8 cellular contexts compared by ENCODE assay signal in the genomic region with DNA sequence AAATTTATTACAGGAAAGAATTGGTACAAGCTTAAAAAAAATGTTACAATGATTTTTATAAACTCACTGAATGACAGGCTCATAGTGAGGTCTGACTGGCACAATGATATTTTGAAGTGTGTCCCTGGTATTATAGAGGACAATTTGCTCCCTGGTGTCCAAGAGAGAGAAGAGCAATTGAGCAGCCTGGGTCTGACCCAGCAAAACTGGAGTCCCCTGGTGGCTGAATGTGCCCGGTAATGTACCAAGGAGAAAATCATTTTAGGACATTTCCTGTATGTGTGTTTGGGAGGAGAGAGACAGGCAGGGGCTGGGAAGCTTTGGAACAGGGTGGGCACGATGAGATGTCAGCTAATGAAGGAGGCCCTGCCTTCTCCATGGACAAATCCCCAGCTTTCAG.
DNase-seq lines count a peak whose midpoint lies in the region; ATAC-seq and TF ChIP-seq lines count a peak whose summit lies in the region.

No MANE protein-coding gene starts in this region.

- no peaks in the 10 kb centered on the region for H3K4me1 Mint-ChIP-seq in activated T-helper 1 cell treated with anti-CD3 and anti-CD28 coated beads, Interleukin-12 subunit alpha, Interleukin-12 subunit beta, Interleukin-2, Interleukin-4 antibody, amounts not matched to agents 30 ng/mL and 10 ng/mL and 1 ng/mL, durations not matched to agents 14 hours and 24 hours and 36 hours (ENCODE audit: low read depth)
- H3K4me1 Mint-ChIP-seq in stimulated activated memory B cell treated with anti-CD40 and anti-IgM and Interleukin-4, amounts not matched to agents 10 μg/mL and 1 μg/mL and 100 μg/mL, for 72 hours, result peaks cover 10% of the 10 kb centered on the region
- H3K4me1 Mint-ChIP-seq in activated T-helper 17 cell treated with anti-CD3 and anti-CD28 coated beads, Interleukin-2, amount 50 U/mL, for 72 hours, result no peaks in the 10 kb centered on the region

- TF ChIP-seq CTCF in astrocyte of the cerebellum (IDR thresholded peaks at IDR 0.05; ENCODE audit: low read depth, low read length, missing control alignments), result peak; percentile 74

- no peaks in the 10 kb centered on the region for H3K9me3 Mint-ChIP-seq in activated T-helper 1 cell treated with anti-CD3 and anti-CD28 coated beads, Interleukin-12 subunit alpha, Interleukin-12 subunit beta, Interleukin-2, Interleukin-4 antibody, amounts not matched to agents 30 ng/mL and 10 ng/mL and 1 ng/mL, durations not matched to agents 14 hours and 24 hours and 36 hours
- no peaks in the 10 kb centered on the region for H3K9me3 Mint-ChIP-seq in stimulated activated memory B cell treated with anti-CD40 and anti-IgM and Interleukin-4, amounts not matched to agents 10 μg/mL and 1 μg/mL and 100 μg/mL, for 72 hours
- H3K9me3 Mint-ChIP-seq in activated T-helper 17 cell treated with anti-CD3 and anti-CD28 coated beads, Interleukin-2, amount 50 U/mL, for 72 hours, result no peaks in the 10 kb centered on the region

- DNase-seq in DMS153 treated with DMSO at 0.1 percent for 48 hours (lab: John Stamatoyannopoulos, UW; ENCODE audit: unreplicated experiment) (peak; percentile 29), LoVo (ENCODE audit: low spot score) (peak; percentile 46), astrocyte of the cerebellum (ENCODE audit: low read depth) (no peak), kidney glomerular epithelial cell (lab: John Stamatoyannopoulos, UW) (peak; percentile 29)
- DNase-seq in activated T-helper 1 cell treated with anti-CD3 and anti-CD28 coated beads, Interleukin-12 subunit alpha, Interleukin-12 subunit beta, Interleukin-2, Interleukin-4 antibody, amounts not matched to agents 30 ng/mL and 10 ng/mL and 1 ng/mL, durations not matched to agents 14 hours and 24 hours and 36 hours (ENCODE audit: low spot score), result no peak
- DNase-seq in activated CD4-positive, alpha-beta T cell treated with anti-CD3 and anti-CD28 coated beads for 1 hour, result no peak

- no peak for ATAC-seq in stimulated activated memory B cell treated with anti-CD40 and anti-IgM and Interleukin-4, amounts not matched to agents 10 μg/mL and 1 μg/mL and 100 μg/mL, for 72 hours
- ATAC-seq in activated T-helper 17 cell treated with anti-CD3 and anti-CD28 coated beads, Interleukin-2, amount 50 U/mL, for 72 hours (replicated peaks), result no peak

- H3K4me3 ChIP-seq in astrocyte of the cerebellum (ENCODE audit: low read depth, low read length), result no peak overlapping the region

- peaks cover 21% of the 10 kb centered on the region for H3K27me3 Mint-ChIP-seq in activated T-helper 1 cell treated with anti-CD3 and anti-CD28 coated beads, Interleukin-12 subunit alpha, Interleukin-12 subunit beta, Interleukin-2, Interleukin-4 antibody, amounts not matched to agents 30 ng/mL and 10 ng/mL and 1 ng/mL, durations not matched to agents 14 hours and 24 hours and 36 hours (ENCODE audit: insufficient read depth)
- H3K27me3 Mint-ChIP-seq in stimulated activated memory B cell treated with anti-CD40 and anti-IgM and Interleukin-4, amounts not matched to agents 10 μg/mL and 1 μg/mL and 100 μg/mL, for 72 hours, result peaks cover 51% of the 10 kb centered on the region
- H3K27me3 Mint-ChIP-seq in activated T-helper 17 cell treated with anti-CD3 and anti-CD28 coated beads, Interleukin-2, amount 50 U/mL, for 72 hours, result peaks cover 13% of the 10 kb centered on the region

- intact Hi-C loops in activated T-helper 1 cell treated with anti-CD3 and anti-CD28 coated beads, Interleukin-12 subunit alpha, Interleukin-12 subunit beta, Interleukin-2, Interleukin-4 antibody, amounts not matched to agents 30 ng/mL and 10 ng/mL and 1 ng/mL, durations not matched to agents 14 hours and 24 hours and 36 hours (cut with micrococcal nuclease), result loop anchor here (5.0 kb wide), 1 partner anchor 216 kb away; no protein-coding TSS in a partner anchor

- H3K27ac Mint-ChIP-seq in activated T-helper 1 cell treated with anti-CD3 and anti-CD28 coated beads, Interleukin-12 subunit alpha, Interleukin-12 subunit beta, Interleukin-2, Interleukin-4 antibody, amounts not matched to agents 30 ng/mL and 10 ng/mL and 1 ng/mL, durations not matched to agents 14 hours and 24 hours and 36 hours, result no peak overlapping the region
- H3K27ac Mint-ChIP-seq in stimulated activated memory B cell treated with anti-CD40 and anti-IgM and Interleukin-4, amounts not matched to agents 10 μg/mL and 1 μg/mL and 100 μg/mL, for 72 hours, result no peak overlapping the region
- no peak overlapping the region for H3K27ac Mint-ChIP-seq in activated T-helper 17 cell treated with anti-CD3 and anti-CD28 coated beads, Interleukin-2, amount 50 U/mL, for 72 hours

- in situ Hi-C loops in astrocyte of the cerebellum (cut with HindIII; ENCODE audit: low sequenced_read_pairs), result no loop called here

- H3K36me3 Mint-ChIP-seq in activated T-helper 1 cell treated with anti-CD3 and anti-CD28 coated beads, Interleukin-12 subunit alpha, Interleukin-12 subunit beta, Interleukin-2, Interleukin-4 antibody, amounts not matched to agents 30 ng/mL and 10 ng/mL and 1 ng/mL, durations not matched to agents 14 hours and 24 hours and 36 hours (ENCODE audit: low read depth), result no peaks in the 10 kb centered on the region
- H3K36me3 Mint-ChIP-seq in stimulated activated memory B cell treated with anti-CD40 and anti-IgM and Interleukin-4, amounts not matched to agents 10 μg/mL and 1 μg/mL and 100 μg/mL, for 72 hours, result no peaks in the 10 kb centered on the region
- H3K36me3 Mint-ChIP-seq in activated T-helper 17 cell treated with anti-CD3 and anti-CD28 coated beads, Interleukin-2, amount 50 U/mL, for 72 hours (ENCODE audit: low read depth), result no peaks in the 10 kb centered on the region

- H3K4me3 Mint-ChIP-seq in activated T-helper 1 cell treated with anti-CD3 and anti-CD28 coated beads, Interleukin-12 subunit alpha, Interleukin-12 subunit beta, Interleukin-2, Interleukin-4 antibody, amounts not matched to agents 30 ng/mL and 10 ng/mL and 1 ng/mL, durations not matched to agents 14 hours and 24 hours and 36 hours, result no peak overlapping the region
- no peak overlapping the region for H3K4me3 Mint-ChIP-seq in stimulated activated memory B cell treated with anti-CD40 and anti-IgM and Interleukin-4, amounts not matched to agents 10 μg/mL and 1 μg/mL and 100 μg/mL, for 72 hours
- H3K4me3 Mint-ChIP-seq in activated T-helper 17 cell treated with anti-CD3 and anti-CD28 coated beads, Interleukin-2, amount 50 U/mL, for 72 hours, result no peak overlapping the region

Comparison
In these comparisons a context has a peak if more than half of its experiments do, and no peak if none do; other contexts are left out.
1. DNase-seq: peak in DMS153 treated with DMSO at 0.1 percent for 48 hours (single experiment), LoVo (single experiment) and kidney glomerular epithelial cell (single experiment); none in astrocyte of the cerebellum (single experiment), activated T-helper 1 cell treated with anti-CD3 and anti-CD28 coated beads, Interleukin-12 subunit alpha, Interleukin-12 subunit beta, Interleukin-2, Interleukin-4 antibody, amounts not matched to agents 30 ng/mL and 10 ng/mL and 1 ng/mL, durations not matched to agents 14 hours and 24 hours and 36 hours (single experiment) and activated CD4-positive, alpha-beta T cell treated with anti-CD3 and anti-CD28 coated beads for 1 hour (single experiment).